8 cellular contexts compared by ENCODE assay signal in the genomic region with DNA sequence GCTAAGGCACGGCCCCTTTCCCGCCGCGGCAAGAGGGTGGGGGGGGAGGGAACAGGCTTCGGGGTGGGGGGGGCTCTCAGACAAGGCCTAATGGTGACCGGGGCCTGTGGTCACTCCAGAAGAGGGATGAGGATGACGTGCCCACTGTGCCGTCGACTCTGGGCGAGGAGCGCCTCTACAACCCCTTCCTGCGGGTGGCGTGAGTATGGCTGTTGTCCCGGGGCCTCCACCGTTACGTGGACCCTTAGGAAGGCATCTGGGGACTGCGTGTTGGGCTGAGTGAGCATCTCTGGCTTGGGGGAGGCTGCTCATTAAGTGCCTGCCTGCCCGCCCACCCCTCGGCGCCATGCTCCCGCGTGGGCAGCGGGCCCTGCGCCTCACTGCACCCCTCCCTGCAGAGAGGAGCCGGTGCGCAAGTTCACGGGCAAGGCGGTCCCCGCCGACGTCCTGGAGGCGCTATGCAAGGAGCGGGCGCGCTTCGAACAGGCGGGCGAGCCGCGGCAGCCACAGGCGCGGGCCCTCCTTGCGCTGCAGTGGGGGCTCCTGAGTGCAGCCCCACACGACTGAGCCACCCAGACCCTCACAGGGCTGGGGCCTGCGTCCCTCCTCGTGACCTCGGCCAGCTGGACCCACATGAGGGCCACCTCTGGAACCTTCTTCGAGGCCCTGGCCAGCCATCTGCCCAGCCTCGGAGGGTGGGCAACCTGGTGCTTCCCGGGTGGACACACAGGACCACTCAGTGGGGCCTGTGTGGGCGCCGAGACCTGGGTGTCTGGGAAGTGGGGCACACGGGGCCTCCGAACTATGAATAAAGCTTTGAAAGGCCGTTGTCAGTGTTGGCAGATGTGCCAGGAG. TPM values are rescaled to one million over a fixed set of nuclear protein-coding genes. Genes with fewer than 3 reads are reported as not detected.
A peak's percentile ranks its signal among the peaks of the same experiment; 100 is the strongest.
DNase-seq lines count a peak whose midpoint lies in the region; ATAC-seq and TF ChIP-seq lines count a peak whose summit lies in the region.

No MANE protein-coding gene starts in this region.

- no peaks in the 10 kb centered on the region for H3K27me3 Mint-ChIP-seq in stimulated activated naive CD8-positive, alpha-beta T cell treated with anti-CD3 and anti-CD28 coated beads, Interleukin-15, Interleukin-2, amounts not matched to agents 100 ng/mL and 50 ng/mL, for 24 hours
- no peaks in the 10 kb centered on the region for H3K27me3 Mint-ChIP-seq in activated naive CD8-positive, alpha-beta T cell treated with anti-CD3 and anti-CD28 coated beads, Interleukin-2, amount 50 U/mL, for 24 hours
- peaks cover 6% of the 10 kb centered on the region for H3K27me3 Mint-ChIP-seq in glutamatergic neuron (ENCODE audit: unreplicated experiment)

- no peak for ATAC-seq in stimulated activated naive CD8-positive, alpha-beta T cell treated with anti-CD3 and anti-CD28 coated beads, Interleukin-15, Interleukin-2, amounts not matched to agents 100 U/mL and 50 U/mL, for 24 hours
- ATAC-seq in activated naive CD8-positive, alpha-beta T cell treated with anti-CD3 and anti-CD28 coated beads, Interleukin-2, amount 50 U/mL, for 24 hours, result no peak
- ATAC-seq in GM19035 (IDR thresholded peaks at IDR 0.05; ENCODE audit: unreplicated experiment), result no peak

- no peak for DNase-seq in stimulated activated naive CD8-positive, alpha-beta T cell treated with anti-CD3 and anti-CD28 coated beads, Interleukin-15, Interleukin-2, amounts not matched to agents 100 U/mL and 50 U/mL, for 24 hours
- DNase-seq in activated naive CD8-positive, alpha-beta T cell treated with anti-CD3 and anti-CD28 coated beads, Interleukin-2, amount 50 U/mL, for 24 hours, result no peak
- DNase-seq in left kidney (ENCODE audit: low read depth, low spot score), result peak; percentile 22
- no peak for DNase-seq in glutamatergic neuron
- no peak for DNase-seq in GM19238 (ENCODE audit: insufficient read length, low spot score)
- no peak for DNase-seq in GOT3 (lab: John Stamatoyannopoulos, UW)

- no peaks in the 10 kb centered on the region for H3K4me1 Mint-ChIP-seq in stimulated activated naive CD8-positive, alpha-beta T cell treated with anti-CD3 and anti-CD28 coated beads, Interleukin-15, Interleukin-2, amounts not matched to agents 100 ng/mL and 50 ng/mL, for 24 hours (ENCODE audit: low read depth)
- no peaks in the 10 kb centered on the region for H3K4me1 Mint-ChIP-seq in activated naive CD8-positive, alpha-beta T cell treated with anti-CD3 and anti-CD28 coated beads, Interleukin-2, amount 50 U/mL, for 24 hours
- H3K4me1 Mint-ChIP-seq in glutamatergic neuron (ENCODE audit: low read depth, unreplicated experiment), result no peaks in the 10 kb centered on the region

- peak overlapping the region; percentile 51 for H3K4me3 Mint-ChIP-seq in stimulated activated naive CD8-positive, alpha-beta T cell treated with anti-CD3 and anti-CD28 coated beads, Interleukin-15, Interleukin-2, amounts not matched to agents 100 ng/mL and 50 ng/mL, for 24 hours
- H3K4me3 Mint-ChIP-seq in activated naive CD8-positive, alpha-beta T cell treated with anti-CD3 and anti-CD28 coated beads, Interleukin-2, amount 50 U/mL, for 24 hours, result peak overlapping the region; percentile 42
- H3K4me3 Mint-ChIP-seq in glutamatergic neuron (ENCODE audit: unreplicated experiment), result no peak overlapping the region

- no peaks in the 10 kb centered on the region for H3K36me3 Mint-ChIP-seq in stimulated activated naive CD8-positive, alpha-beta T cell treated with anti-CD3 and anti-CD28 coated beads, Interleukin-15, Interleukin-2, amounts not matched to agents 100 ng/mL and 50 ng/mL, for 24 hours (ENCODE audit: low read depth)
- no peaks in the 10 kb centered on the region for H3K36me3 Mint-ChIP-seq in activated naive CD8-positive, alpha-beta T cell treated with anti-CD3 and anti-CD28 coated beads, Interleukin-2, amount 50 U/mL, for 24 hours (ENCODE audit: low read depth)
- no peaks in the 10 kb centered on the region for H3K36me3 Mint-ChIP-seq in glutamatergic neuron (ENCODE audit: unreplicated experiment)

- no peak for TF ChIP-seq CTCF in glutamatergic neuron (IDR thresholded peaks at IDR 0.05; ENCODE audit: partially characterized antibody, unreplicated experiment)

- no peaks in the 10 kb centered on the region for H3K9me3 Mint-ChIP-seq in stimulated activated naive CD8-positive, alpha-beta T cell treated with anti-CD3 and anti-CD28 coated beads, Interleukin-15, Interleukin-2, amounts not matched to agents 100 ng/mL and 50 ng/mL, for 24 hours
- H3K9me3 Mint-ChIP-seq in activated naive CD8-positive, alpha-beta T cell treated with anti-CD3 and anti-CD28 coated beads, Interleukin-2, amount 50 U/mL, for 24 hours, result no peaks in the 10 kb centered on the region
- no peaks in the 10 kb centered on the region for H3K9me3 Mint-ChIP-seq in glutamatergic neuron (ENCODE audit: unreplicated experiment)

- H3K27ac Mint-ChIP-seq in stimulated activated naive CD8-positive, alpha-beta T cell treated with anti-CD3 and anti-CD28 coated beads, Interleukin-15, Interleukin-2, amounts not matched to agents 100 ng/mL and 50 ng/mL, for 24 hours, result no peak overlapping the region
- H3K27ac Mint-ChIP-seq in activated naive CD8-positive, alpha-beta T cell treated with anti-CD3 and anti-CD28 coated beads, Interleukin-2, amount 50 U/mL, for 24 hours, result no peak overlapping the region
- no peak overlapping the region for H3K27ac Mint-ChIP-seq in glutamatergic neuron (ENCODE audit: unreplicated experiment)

RNA-seq across cellular contexts. Expression of gene HAGHL, which starts 2.2 kb away (rescaled TPM):
- total RNA-seq in glutamatergic neuron (ENCODE audit: unreplicated experiment), result 31.7 TPM

RNA-seq across cellular contexts. Expression of gene CCDC78, which starts 2.9 kb away (rescaled TPM):
- total RNA-seq in glutamatergic neuron (ENCODE audit: unreplicated experiment), result 18.9 TPM

RNA-seq across cellular contexts. Expression of gene ANTKMT, which starts 8.2 kb away (rescaled TPM):
- total RNA-seq in glutamatergic neuron (ENCODE audit: unreplicated experiment), result 61.1 TPM

RNA-seq across cellular contexts. Expression of gene CIAO3, which starts 11.7 kb away (rescaled TPM):
- 49.5 TPM for total RNA-seq in glutamatergic neuron (ENCODE audit: unreplicated experiment)

RNA-seq across cellular contexts. Expression of gene METRN, which starts 14.2 kb away (rescaled TPM):
- total RNA-seq in glutamatergic neuron (ENCODE audit: unreplicated experiment), result 134 TPM
